16 cellular contexts compared by ENCODE assay signal in genomic region chr4:105179539-105180401, GRCh38. TPM values are rescaled to one million over a fixed set of nuclear protein-coding genes. Genes with fewer than 3 reads are reported as not detected.
A peak's percentile ranks its signal among the peaks of the same experiment; 100 is the strongest.
DNase-seq lines count a peak whose midpoint lies in the region; ATAC-seq, FAIRE-seq and TF ChIP-seq lines count a peak whose summit lies in the region.
"Had no signal": no experiment of that assay in that cellular context is flagged by ENCODE, and none has a peak within 500 bp of the region (broad histone marks: within the 10 kb centered on the region; RNA-seq: fewer than 3 reads in every experiment).

No MANE protein-coding gene starts in this region.

- H3K27ac Mint-ChIP-seq in astrocyte (ENCODE audit: unreplicated experiment): no peak overlapping the region
- no peak overlapping the region for H3K27ac Mint-ChIP-seq in WTC11
- H3K27ac Mint-ChIP-seq: activated T-helper 2 cell treated with anti-CD3 and anti-CD28 coated beads, Interferon-gamma antibody, Interleukin-2, Interleukin-4, amounts not matched to agents 10 μg/mL and 5 μg/mL and 100 μg/mL, durations not matched to agents 14 hours and 24 hours and 36 hours had no signal

- H3K9me3 Mint-ChIP-seq in astrocyte (ENCODE audit: unreplicated experiment): no peaks in the 10 kb centered on the region
- H3K9me3 Mint-ChIP-seq in WTC11: no peaks in the 10 kb centered on the region
- H3K9me3 Mint-ChIP-seq: IgD-negative memory B cell had no signal

- no peak overlapping the region for H3K27ac ChIP-seq in astrocyte (ENCODE audit: low read depth, low read length)
- H3K27ac ChIP-seq in uterus: no peak overlapping the region

- H3K9me3 ChIP-seq in astrocyte (ENCODE audit: insufficient read depth, low read depth, low read length) (no peaks in the 10 kb centered on the region), mucosa of descending colon (no peaks in the 10 kb centered on the region), uterus (no peaks in the 10 kb centered on the region)

- peak; percentile 37 for FAIRE-seq in astrocyte (lab: Jason Lieb, UNC)
- FAIRE-seq: D721Med, TTC549 had no signal

- no peak for TF ChIP-seq CTCF in astrocyte (IDR thresholded peaks at IDR 0.05; ENCODE audit: insufficient read depth, low read depth, low read length)
- TF ChIP-seq CTCF in mucosa of descending colon (IDR thresholded peaks at IDR 0.05): no peak
- TF ChIP-seq CTCF in WTC11 (IDR thresholded peaks at IDR 0.05): no peak
- TF ChIP-seq CTCF in uterus (IDR thresholded peaks at IDR 0.05): no peak

- H3K36me3 Mint-ChIP-seq in astrocyte (ENCODE audit: low read depth, unreplicated experiment) (peaks cover 7% of the 10 kb centered on the region), WTC11 (no peaks in the 10 kb centered on the region)

- peaks cover 3% of the 10 kb centered on the region for H3K36me3 ChIP-seq in astrocyte (ENCODE audit: insufficient read depth, low read length)
- no peaks in the 10 kb centered on the region for H3K36me3 ChIP-seq in mucosa of descending colon (ENCODE audit: low read depth)
- H3K36me3 ChIP-seq in uterus: no peaks in the 10 kb centered on the region

- POLR2A ChIA-PET in HEK293T (lab: Yijun Ruan, JAX): no interaction called here
- POLR2A ChIA-PET in WTC11 (lab: Charles Lee): no interaction called here

- peak; percentile 89 for ATAC-seq in mucosa of descending colon
- ATAC-seq in WTC11: no peak

- H2AFZ ChIP-seq in astrocyte (ENCODE audit: low read depth, low read length): no peak overlapping the region

- no peak overlapping the region for H3K9ac ChIP-seq in astrocyte (ENCODE audit: low read length)

- no peaks in the 10 kb centered on the region for H3K27me3 Mint-ChIP-seq in astrocyte (ENCODE audit: low read depth, unreplicated experiment)
- no peaks in the 10 kb centered on the region for H3K27me3 Mint-ChIP-seq in WTC11 (ENCODE audit: low read depth)
- H3K27me3 Mint-ChIP-seq: IgD-negative memory B cell had no signal

- intact Hi-C loops in mucosa of descending colon (cut with DNase I, micrococcal nuclease) (no loop called here), uterus (cut with DNase I; ENCODE audit: low total_unique reads) (no loop called here)

- peaks cover 40% of the 10 kb centered on the region for H3K79me2 ChIP-seq in astrocyte (ENCODE audit: insufficient read depth, low read length)

- H3K4me1 ChIP-seq in astrocyte (ENCODE audit: insufficient read depth, low read length): no peaks in the 10 kb centered on the region
- peaks cover 12% of the 10 kb centered on the region for H3K4me1 ChIP-seq in mucosa of descending colon (ENCODE audit: low read depth)
- peaks cover 0 to 11% of the 10 kb centered on the region in 2 donors for H3K4me1 ChIP-seq in uterus

- H3K4me3 ChIP-seq in astrocyte (ENCODE audit: insufficient read depth, low read depth, low read length) (no peak overlapping the region), mucosa of descending colon (no peak overlapping the region), uterus (no peak overlapping the region)

- DNase-seq in EH (ENCODE audit: low read depth) (peak; percentile 36), HEK293T (ENCODE audit: extremely low spot score) (no peak), astrocyte (ENCODE audit: low read depth) (peak; percentile 30), mucosa of descending colon (no peak), WTC11 (ENCODE audit: low spot score) (no peak), nucleus accumbens (lab: John Stamatoyannopoulos, UW) (no peak), uterus (no peak), COR-L47 (lab: John Stamatoyannopoulos, UW) (no peak)
- DNase-seq: aorta, mesendoderm, NCI-H1105, NCI-H446 had no signal

- H3K4me3 Mint-ChIP-seq in astrocyte (ENCODE audit: unreplicated experiment): no peak overlapping the region
- H3K4me3 Mint-ChIP-seq in WTC11: no peak overlapping the region
- H3K4me3 Mint-ChIP-seq: IgD-negative memory B cell had no signal

- CTCF ChIA-PET in HEK293T (lab: Yijun Ruan, JAX) (interaction anchor here (0.7 kb wide), 1 partner anchor 26 kb away, joined by 3 read pairs; no protein-coding TSS in a partner anchor), WTC11 (lab: Charles Lee) (no interaction called here)

- TF ChIP-seq POLR2A in uterus (IDR thresholded peaks at IDR 0.05): no peak

- no peak overlapping the region for H3K4me2 ChIP-seq in astrocyte (ENCODE audit: low read length)

- H3K4me1 Mint-ChIP-seq in astrocyte (ENCODE audit: low read depth, unreplicated experiment) (peaks cover 13% of the 10 kb centered on the region), WTC11 (peaks cover 2% of the 10 kb centered on the region; the same call in 1 of the 2 replicates)

- H3K27me3 ChIP-seq in astrocyte (ENCODE audit: insufficient read depth, low read length) (no peaks in the 10 kb centered on the region), uterus (no peaks in the 10 kb centered on the region)

- H4K20me1 ChIP-seq in astrocyte (ENCODE audit: insufficient read depth, low read length): peaks cover 24% of the 10 kb centered on the region

TF ChIP-seq in HEK293T, 16 proteins besides CTCF, POLR2A, EP300 and RAD21:
- TF ChIP-seq SP1 (IDR thresholded peaks at IDR 0.05): no peak
- no peak for TF ChIP-seq LEF1 (IDR thresholded peaks at IDR 0.05; ENCODE audit: borderline replicate concordance)
- no peak for TF ChIP-seq ZNF384 (IDR thresholded peaks at IDR 0.05)
- TF ChIP-seq HDGF (IDR thresholded peaks at IDR 0.05; ENCODE audit: borderline replicate concordance): no peak
- TF ChIP-seq FOXM1 (IDR thresholded peaks at IDR 0.05; ENCODE audit: borderline replicate concordance): no peak
- TF ChIP-seq CTBP1 (IDR thresholded peaks at IDR 0.05; ENCODE audit: borderline replicate concordance): no peak
- TF ChIP-seq PKNOX1 (IDR thresholded peaks at IDR 0.05): peak; percentile 61
- no peak for TF ChIP-seq BHLHE40 (IDR thresholded peaks at IDR 0.05; ENCODE audit: borderline replicate concordance)
TF ChIP-seq in HEK293T: peak in this region for 1.

TF ChIP-seq in WTC11, 78 proteins besides CTCF, POLR2A, EP300 and RAD21 (continues in another document):
- TF ChIP-seq NFE2L1 (CRISPR knock-in tag; IDR thresholded peaks at IDR 0.05) (no peak), HMGA2 (CRISPR knock-in tag; IDR thresholded peaks at IDR 0.05) (no peak), TCF7 (CRISPR knock-in tag; IDR thresholded peaks at IDR 0.05; ENCODE audit: low read depth) (no peak), E2F5 (CRISPR knock-in tag; IDR thresholded peaks at IDR 0.05) (no peak), FOXP1 (CRISPR knock-in tag; IDR thresholded peaks at IDR 0.05; ENCODE audit: borderline replicate concordance) (no peak)
- TF ChIP-seq, protein P1, sequence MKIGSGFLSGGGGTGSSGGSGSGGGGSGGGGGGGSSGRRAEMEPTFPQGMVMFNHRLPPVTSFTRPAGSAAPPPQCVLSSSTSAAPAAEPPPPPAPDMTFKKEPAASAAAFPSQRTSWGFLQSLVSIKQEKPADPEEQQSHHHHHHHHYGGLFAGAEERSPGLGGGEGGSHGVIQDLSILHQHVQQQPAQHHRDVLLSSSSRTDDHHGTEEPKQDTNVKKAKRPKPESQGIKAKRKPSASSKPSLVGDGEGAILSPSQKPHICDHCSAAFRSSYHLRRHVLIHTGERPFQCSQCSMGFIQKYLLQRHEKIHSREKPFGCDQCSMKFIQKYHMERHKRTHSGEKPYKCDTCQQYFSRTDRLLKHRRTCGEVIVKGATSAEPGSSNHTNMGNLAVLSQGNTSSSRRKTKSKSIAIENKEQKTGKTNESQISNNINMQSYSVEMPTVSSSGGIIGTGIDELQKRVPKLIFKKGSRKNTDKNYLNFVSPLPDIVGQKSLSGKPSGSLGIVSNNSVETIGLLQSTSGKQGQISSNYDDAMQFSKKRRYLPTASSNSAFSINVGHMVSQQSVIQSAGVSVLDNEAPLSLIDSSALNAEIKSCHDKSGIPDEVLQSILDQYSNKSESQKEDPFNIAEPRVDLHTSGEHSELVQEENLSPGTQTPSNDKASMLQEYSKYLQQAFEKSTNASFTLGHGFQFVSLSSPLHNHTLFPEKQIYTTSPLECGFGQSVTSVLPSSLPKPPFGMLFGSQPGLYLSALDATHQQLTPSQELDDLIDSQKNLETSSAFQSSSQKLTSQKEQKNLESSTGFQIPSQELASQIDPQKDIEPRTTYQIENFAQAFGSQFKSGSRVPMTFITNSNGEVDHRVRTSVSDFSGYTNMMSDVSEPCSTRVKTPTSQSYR (CRISPR knock-in tag; IDR thresholded peaks at IDR 0.05): no peak
- TF ChIP-seq, protein P2, sequence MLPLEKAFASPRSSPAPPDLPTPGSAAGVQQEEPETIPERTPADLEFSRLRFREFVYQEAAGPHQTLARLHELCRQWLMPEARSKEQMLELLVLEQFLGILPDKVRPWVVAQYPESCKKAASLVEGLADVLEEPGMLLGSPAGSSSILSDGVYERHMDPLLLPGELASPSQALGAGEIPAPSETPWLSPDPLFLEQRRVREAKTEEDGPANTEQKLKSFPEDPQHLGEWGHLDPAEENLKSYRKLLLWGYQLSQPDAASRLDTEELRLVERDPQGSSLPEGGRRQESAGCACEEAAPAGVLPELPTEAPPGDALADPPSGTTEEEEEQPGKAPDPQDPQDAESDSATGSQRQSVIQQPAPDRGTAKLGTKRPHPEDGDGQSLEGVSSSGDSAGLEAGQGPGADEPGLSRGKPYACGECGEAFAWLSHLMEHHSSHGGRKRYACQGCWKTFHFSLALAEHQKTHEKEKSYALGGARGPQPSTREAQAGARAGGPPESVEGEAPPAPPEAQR (CRISPR knock-in tag; IDR thresholded peaks at IDR 0.05): no peak

RNA-seq across cellular contexts. Expression of gene TET2, which starts 33.1 kb away (rescaled TPM):
- total RNA-seq in astrocyte (15.7 and 16.9 TPM in 2 replicates), mucosa of descending colon (10 to 100 TPM; 29.0 to 36.3 (median 31.0) TPM), WTC11 (2021) (2.7 to 3.4 TPM (median 2.9 TPM) in 3 replicates), uterus (10 to 100 TPM; 17.9 to 93.5 (median 35.9) TPM)

Comparison
In these comparisons a context has a peak if more than half of its experiments do, and no peak if none do; other contexts are left out.
1. DNase-seq: peak in EH (single experiment) and astrocyte (single experiment); none in HEK293T (single experiment), mucosa of descending colon (0 of 3), WTC11 (single experiment), nucleus accumbens (0 of 56), uterus (0 of 2) and COR-L47 (single experiment).